In genomic region chr5:123528059-123528458, GRCh38 we compare ENCODE assay signal across 1 cellular context.
TF ChIP-seq lines count a peak whose summit lies in the region.

No MANE protein-coding gene starts in this region.

TF ChIP-seq in HepG2, 621 proteins besides CTCF, POLR2A, EP300 and RAD21 (continued from another document):
- TF ChIP-seq ZBTB44 (CRISPR knock-in tag; IDR thresholded peaks at IDR 0.05) (no peak), AGO1 (IDR thresholded peaks at IDR 0.05; ENCODE audit: low read depth, low read length, poor library complexity, severe bottlenecking) (no peak), PLRG1 (conservative IDR thresholded peaks at IDR 0.05) (no peak), MXD1 (CRISPR knock-in tag; IDR thresholded peaks at IDR 0.05) (no peak)
